17 cellular contexts compared by ENCODE assay signal in genomic region chr16:10541396-10541795, GRCh38. TPM values are rescaled to one million over a fixed set of nuclear protein-coding genes. Genes with fewer than 3 reads are reported as not detected.
"Had no signal": no experiment of that assay in that cellular context is flagged by ENCODE, and none has a peak within 500 bp of the region (broad histone marks: within the 10 kb centered on the region; RNA-seq: fewer than 3 reads in every experiment).

No MANE protein-coding gene starts in this region.

- H3K27me3 ChIP-seq: hepatocyte, thyroid gland, uterus had no signal

- H3K4me3 ChIP-seq: hepatocyte, prostate gland, thyroid gland, uterus had no signal

- H3K27ac ChIP-seq: hepatocyte, prostate gland, thyroid gland, uterus, VCaP had no signal

- H3K4me3 Mint-ChIP-seq: activated T-cell treated with anti-CD3 and anti-CD28 coated beads, Interleukin-2, amount 50 U/mL, for 72 hours; neural crest cell had no signal

- H3K9me3 Mint-ChIP-seq: activated naive CD4-positive, alpha-beta T cell treated with anti-CD3 and anti-CD28 coated beads, Interleukin-2, amount 50 U/mL, for 72 hours; activated T-cell treated with anti-CD3 and anti-CD28 coated beads, Interleukin-2, amount 50 U/mL, for 72 hours; neural crest cell had no signal

- H3K36me3 ChIP-seq: uterus had no signal

- H3K36me3 Mint-ChIP-seq: activated naive CD4-positive, alpha-beta T cell treated with anti-CD3 and anti-CD28 coated beads, Interleukin-2, amount 50 U/mL, for 72 hours had no signal

- H3K4me1 ChIP-seq: prostate gland, thyroid gland, uterus had no signal

- H3K9me3 ChIP-seq: prostate gland, thyroid gland, uterus had no signal

- H3K27ac Mint-ChIP-seq: activated naive CD4-positive, alpha-beta T cell treated with anti-CD3 and anti-CD28 coated beads, Interleukin-2, amount 50 U/mL, for 72 hours; activated T-cell treated with anti-CD3 and anti-CD28 coated beads, Interleukin-2, amount 50 U/mL, for 72 hours had no signal

- ATAC-seq: activated naive CD4-positive, alpha-beta T cell treated with anti-CD3 and anti-CD28 coated beads, Interleukin-2, amount 50 U/mL, for 72 hours; activated T-cell treated with anti-CD3 and anti-CD28 coated beads, Interleukin-2, amount 50 U/mL, for 72 hours; esophagus mucosa had no signal

- H3K4me1 Mint-ChIP-seq: neural crest cell had no signal

- DNase-seq: activated CD4-positive, alpha-beta T cell treated with anti-CD3 and anti-CD28 coated beads for 1 hour; activated CD4-positive, alpha-beta T cell treated with anti-CD3 and anti-CD28 coated beads, Interleukin-2, amount 50 U/mL, for 4 hours; activated gamma-delta T cell; activated T-cell treated with anti-CD3 and anti-CD28 coated beads, Interleukin-2, amount 50 U/mL, for 72 hours; effector CD4-positive, alpha-beta T cell; midbrain; stimulated activated naive CD4-positive, alpha-beta T cell; T-helper 2 cell; thyroid gland; uterus had no signal

RNA-seq across cellular contexts. Expression of gene EMP2, which starts 39.0 kb away (rescaled TPM):
- total RNA-seq: activated CD8-positive, alpha-beta memory T cell treated with anti-CD3 and anti-CD28 coated beads for 36 hours; activated naive CD4-positive, alpha-beta T cell treated with anti-CD3 and anti-CD28 coated beads, Interleukin-2, amount 50 U/mL, for 72 hours had no signal
